ENCODE assay signal across 8 cellular contexts in the genomic region with DNA sequence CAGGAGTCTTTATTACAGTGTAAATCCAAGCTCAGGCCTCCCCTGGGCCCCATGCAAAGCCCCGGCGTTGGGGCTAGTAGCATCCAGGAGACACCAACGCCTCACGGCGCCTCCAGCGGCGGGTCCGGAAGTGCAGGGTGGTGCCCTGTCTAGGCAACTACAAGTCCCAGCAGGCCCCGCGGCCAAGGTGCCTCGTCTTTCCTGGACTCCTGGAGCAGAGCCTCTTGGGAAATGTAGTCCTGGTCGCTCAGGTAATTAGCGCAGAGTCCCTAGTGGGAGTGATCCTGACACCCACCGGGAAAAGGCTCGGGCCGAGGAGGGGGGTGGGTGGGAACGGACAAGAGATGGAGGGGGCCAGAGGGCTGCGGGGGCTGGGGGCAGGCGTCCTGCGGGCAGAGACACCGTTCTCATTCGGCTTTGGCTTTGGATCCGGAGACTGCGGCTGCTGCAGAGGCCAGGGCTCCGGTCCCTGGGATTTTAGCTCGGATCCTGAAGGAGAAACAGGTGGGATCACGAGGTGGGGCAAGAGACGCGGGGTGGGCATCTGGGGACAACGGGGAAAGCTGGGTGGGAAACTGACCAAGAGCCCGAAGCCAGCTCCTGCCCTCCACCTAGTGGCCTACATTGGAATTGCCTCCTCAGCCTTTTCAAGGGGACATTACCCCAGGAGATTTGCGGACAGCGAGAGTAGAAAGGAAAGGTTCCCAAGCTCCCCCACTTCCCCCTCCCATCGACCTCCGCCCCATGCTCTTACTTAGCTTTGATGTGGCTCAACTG.
DNase-seq lines count a peak whose midpoint lies in the region; ATAC-seq and TF ChIP-seq lines count a peak whose summit lies in the region.

No MANE protein-coding gene starts in this region.

- ATAC-seq in GM18873 (IDR thresholded peaks at IDR 0.05; ENCODE audit: low FRiP score, unreplicated experiment) (peak; percentile 84), HG03135 (IDR thresholded peaks at IDR 0.05; ENCODE audit: unreplicated experiment) (peak; percentile 87)

- TF ChIP-seq CTCF in WI38 (IDR thresholded peaks at IDR 0.05; ENCODE audit: low read depth, low read length) (peak; percentile 89), cardiac fibroblast (IDR thresholded peaks at IDR 0.05; ENCODE audit: low read depth, low read length) (peak; percentile 97)

- DNase-seq in AG08395 (ENCODE audit: low spot score), result peak; percentile 93
- DNase-seq in NCI-H2196 treated with DMSO at 0.1 percent for 48 hours (lab: John Stamatoyannopoulos, UW; ENCODE audit: unreplicated experiment), result peak; percentile 91
- DNase-seq in cardiac fibroblast (ENCODE audit: low read depth in 2 of 2), result peak; percentile 95 to 96
- DNase-seq in iris pigment epithelial cell (ENCODE audit: low read depth), result peak; percentile 93
- peak; percentile 94 to 98 for DNase-seq in stimulated activated CD4-positive, alpha-beta T cell treated with anti-CD3 and anti-CD28 coated beads, Interleukin-12 subunit alpha, Interleukin-12 subunit beta, amount 100 ng/mL, for 24 hours (ENCODE audit: low read depth in 2 of 2)

- peak overlapping the region; percentile 67 for H3K4me3 ChIP-seq in WI38 (ENCODE audit: low read depth, low read length)
- peak overlapping the region; percentile 68 to 71 for H3K4me3 ChIP-seq in cardiac fibroblast (replicated peaks in 1 of 2; ENCODE audit: low read depth in 2 of 2, low read length in 2 of 2)

Comparison
In these comparisons a context has a peak if more than half of its experiments do, and no peak if none do; other contexts are left out.
1. Peak in every context shown above with its lines: DNase-seq, ATAC-seq and H3K4me3 ChIP-seq.